16 cellular contexts compared by ENCODE assay signal in the genomic region with DNA sequence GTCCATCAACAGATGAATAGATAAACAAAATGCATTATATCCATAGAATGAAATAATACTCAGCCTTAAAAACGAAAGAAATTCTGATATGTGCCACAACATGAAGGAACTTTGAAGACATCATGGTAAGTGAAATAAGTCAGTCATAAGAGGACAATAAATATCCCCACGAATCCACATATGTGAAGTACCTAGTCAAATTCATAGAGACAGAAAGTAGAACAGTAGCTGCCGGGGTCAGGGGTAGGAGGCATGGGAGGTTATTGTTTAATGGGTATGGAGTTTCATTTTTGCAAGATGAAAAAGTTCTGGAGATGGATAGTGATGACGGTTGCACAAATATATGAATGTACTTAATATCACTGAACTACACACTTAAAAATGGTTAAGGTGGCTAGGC.
DNase-seq lines count a peak whose midpoint lies in the region; ATAC-seq, FAIRE-seq and TF ChIP-seq lines count a peak whose summit lies in the region.
"Had no signal": no experiment of that assay in that cellular context is flagged by ENCODE, and none has a peak within 500 bp of the region (broad histone marks: within the 10 kb centered on the region; RNA-seq: fewer than 3 reads in every experiment).

No MANE protein-coding gene starts in this region.

- H3K4me1 ChIP-seq in CD8-positive, alpha-beta memory T cell (ENCODE audit: insufficient read depth, low read length), result no peaks in the 10 kb centered on the region
- H3K4me1 ChIP-seq in astrocyte (ENCODE audit: insufficient read depth, low read length), result no peaks in the 10 kb centered on the region
- H3K4me1 ChIP-seq: HAP-1 had no signal

- H3K36me3 Mint-ChIP-seq in activated naive CD4-positive, alpha-beta T cell treated with anti-CD3 and anti-CD28 coated beads, Interleukin-2, amount 50 U/mL, for 24 hours, result peaks cover 10% of the 10 kb centered on the region
- H3K36me3 Mint-ChIP-seq in CD8-positive, alpha-beta memory T cell, result peaks cover 0 to 53% (median 7%) of the 10 kb centered on the region in 3 donors
- H3K36me3 Mint-ChIP-seq in astrocyte (ENCODE audit: low read depth, unreplicated experiment), result no peaks in the 10 kb centered on the region
- no peaks in the 10 kb centered on the region for H3K36me3 Mint-ChIP-seq in nephron progenitor cell (ENCODE audit: low read depth)

- H4K20me1 ChIP-seq in astrocyte (ENCODE audit: insufficient read depth, low read length), result peaks cover 2% of the 10 kb centered on the region

- H3K4me3 Mint-ChIP-seq in activated naive CD4-positive, alpha-beta T cell treated with anti-CD3 and anti-CD28 coated beads, Interleukin-2, amount 50 U/mL, for 24 hours, result no peak overlapping the region
- H3K4me3 Mint-ChIP-seq in CD8-positive, alpha-beta memory T cell, result peak overlapping the region in 2 of 7 donors; percentile 18 to 40
- H3K4me3 Mint-ChIP-seq in astrocyte (ENCODE audit: unreplicated experiment) (peak overlapping the region; percentile 34), nephron progenitor cell (no peak overlapping the region)

- in situ Hi-C loops in GM13977 (cut with MboI; ENCODE audit: low pct_unique_long_range_greater_than_20kb, low sequenced_read_pairs, unreplicated experiment), result no loop called here

- POLR2A ChIA-PET in CD8-positive, alpha-beta memory T cell (lab: Charles Lee), result no interaction called here

- no peak overlapping the region for H3K27ac ChIP-seq in CD8-positive, alpha-beta memory T cell (ENCODE audit: low read depth, low read length)
- H3K27ac ChIP-seq in astrocyte (ENCODE audit: low read depth, low read length), result no peak overlapping the region

- no peaks in the 10 kb centered on the region for H3K27me3 ChIP-seq in CD8-positive, alpha-beta memory T cell (ENCODE audit: insufficient read depth, low read length, poor library complexity, severe bottlenecking)
- no peaks in the 10 kb centered on the region for H3K27me3 ChIP-seq in astrocyte (ENCODE audit: insufficient read depth, low read length)

- no peaks in the 10 kb centered on the region for H3K9me3 ChIP-seq in CD8-positive, alpha-beta memory T cell (ENCODE audit: low read length)
- no peaks in the 10 kb centered on the region for H3K9me3 ChIP-seq in astrocyte (ENCODE audit: insufficient read depth, low read depth, low read length)
- H3K9me3 ChIP-seq: HAP-1 had no signal

- peak overlapping the region; percentile 66 for H3K27ac Mint-ChIP-seq in activated naive CD4-positive, alpha-beta T cell treated with anti-CD3 and anti-CD28 coated beads, Interleukin-2, amount 50 U/mL, for 24 hours
- H3K27ac Mint-ChIP-seq in CD8-positive, alpha-beta memory T cell, result peak overlapping the region in 6 of 8 donors; percentile 10 to 77 (median 67)
- H3K27ac Mint-ChIP-seq in astrocyte (ENCODE audit: unreplicated experiment) (no peak overlapping the region), nephron progenitor cell (peak overlapping the region; percentile 38)

- no peak overlapping the region for H3K9ac ChIP-seq in astrocyte (ENCODE audit: low read length)

- no peak overlapping the region for H3K4me2 ChIP-seq in astrocyte (ENCODE audit: low read length)

- H3K4me3 ChIP-seq in CD8-positive, alpha-beta memory T cell (ENCODE audit: low read length), result no peak overlapping the region
- H3K4me3 ChIP-seq in astrocyte (ENCODE audit: insufficient read depth, low read depth, low read length), result no peak overlapping the region
- H3K4me3 ChIP-seq: HAP-1 had no signal

- no peaks in the 10 kb centered on the region for H3K9me3 Mint-ChIP-seq in activated naive CD4-positive, alpha-beta T cell treated with anti-CD3 and anti-CD28 coated beads, Interleukin-2, amount 50 U/mL, for 24 hours
- H3K9me3 Mint-ChIP-seq in CD8-positive, alpha-beta memory T cell, result no peaks in the 10 kb centered on the region
- H3K9me3 Mint-ChIP-seq in astrocyte (ENCODE audit: unreplicated experiment) (no peaks in the 10 kb centered on the region), nephron progenitor cell (peaks cover 47% of the 10 kb centered on the region)

- FAIRE-seq in astrocyte (lab: Jason Lieb, UNC), result no peak

- CTCF ChIA-PET in CD8-positive, alpha-beta memory T cell (lab: Charles Lee), result no interaction called here

- H3K79me2 ChIP-seq in astrocyte (ENCODE audit: insufficient read depth, low read length), result peaks cover 48% of the 10 kb centered on the region

- H3K4me1 Mint-ChIP-seq in activated naive CD4-positive, alpha-beta T cell treated with anti-CD3 and anti-CD28 coated beads, Interleukin-2, amount 50 U/mL, for 24 hours, result peaks cover 80% of the 10 kb centered on the region
- peaks cover 54 to 88% (median 67%) of the 10 kb centered on the region in 3 donors for H3K4me1 Mint-ChIP-seq in CD8-positive, alpha-beta memory T cell
- peaks cover 21% of the 10 kb centered on the region for H3K4me1 Mint-ChIP-seq in astrocyte (ENCODE audit: low read depth, unreplicated experiment)
- H3K4me1 Mint-ChIP-seq in nephron progenitor cell, result peaks cover 50% of the 10 kb centered on the region

- no peak overlapping the region for H2AFZ ChIP-seq in astrocyte (ENCODE audit: low read depth, low read length)

- no peaks in the 10 kb centered on the region for H3K36me3 ChIP-seq in CD8-positive, alpha-beta memory T cell (ENCODE audit: insufficient read depth, low read length)
- H3K36me3 ChIP-seq in astrocyte (ENCODE audit: insufficient read depth, low read length), result no peaks in the 10 kb centered on the region
- H3K36me3 ChIP-seq: HAP-1 had no signal

- H3K27me3 Mint-ChIP-seq in activated naive CD4-positive, alpha-beta T cell treated with anti-CD3 and anti-CD28 coated beads, Interleukin-2, amount 50 U/mL, for 24 hours, result no peaks in the 10 kb centered on the region
- H3K27me3 Mint-ChIP-seq in CD8-positive, alpha-beta memory T cell, result peaks cover 0 to 3% of the 10 kb centered on the region in 2 donors
- no peaks in the 10 kb centered on the region for H3K27me3 Mint-ChIP-seq in astrocyte (ENCODE audit: low read depth, unreplicated experiment)
- H3K27me3 Mint-ChIP-seq in nephron progenitor cell (ENCODE audit: low read depth, poor library complexity), result peaks cover 4% of the 10 kb centered on the region

- DNase-seq in activated naive CD4-positive, alpha-beta T cell treated with anti-CD3 and anti-CD28 coated beads, Interleukin-2, amount 50 U/mL, for 16 hours, result no peak
- DNase-seq in CD8-positive, alpha-beta memory T cell, result no peak
- DNase-seq in astrocyte (ENCODE audit: low read depth) (no peak), nephron progenitor cell (no peak), GM13977 (ENCODE audit: low spot score) (no peak), GOT3 (lab: John Stamatoyannopoulos, UW) (no peak)
- DNase-seq: EL, NCI-H1105 treated with DMSO at 0.1 percent for 48 hours, NCI-H1694 treated with DMSO at 0.1 percent for 48 hours, NCI-H2107, NCI-H2227 treated with DMSO at 0.1 percent for 48 hours, NCI-H524 treated with DMSO at 0.1 percent for 48 hours had no signal

- no peak for ATAC-seq in HG02840 (IDR thresholded peaks at IDR 0.05; ENCODE audit: low FRiP score, unreplicated experiment)
- ATAC-seq: Panc1 had no signal

- TF ChIP-seq CTCF in astrocyte (IDR thresholded peaks at IDR 0.05; ENCODE audit: insufficient read depth, low read depth, low read length), result no peak
- TF ChIP-seq CTCF in nephron progenitor cell (IDR thresholded peaks at IDR 0.05), result no peak
- TF ChIP-seq CTCF in GM13977 (IDR thresholded peaks at IDR 0.05; ENCODE audit: extremely low read depth, insufficient read depth, missing control alignments), result no peak
